In the genomic region with DNA sequence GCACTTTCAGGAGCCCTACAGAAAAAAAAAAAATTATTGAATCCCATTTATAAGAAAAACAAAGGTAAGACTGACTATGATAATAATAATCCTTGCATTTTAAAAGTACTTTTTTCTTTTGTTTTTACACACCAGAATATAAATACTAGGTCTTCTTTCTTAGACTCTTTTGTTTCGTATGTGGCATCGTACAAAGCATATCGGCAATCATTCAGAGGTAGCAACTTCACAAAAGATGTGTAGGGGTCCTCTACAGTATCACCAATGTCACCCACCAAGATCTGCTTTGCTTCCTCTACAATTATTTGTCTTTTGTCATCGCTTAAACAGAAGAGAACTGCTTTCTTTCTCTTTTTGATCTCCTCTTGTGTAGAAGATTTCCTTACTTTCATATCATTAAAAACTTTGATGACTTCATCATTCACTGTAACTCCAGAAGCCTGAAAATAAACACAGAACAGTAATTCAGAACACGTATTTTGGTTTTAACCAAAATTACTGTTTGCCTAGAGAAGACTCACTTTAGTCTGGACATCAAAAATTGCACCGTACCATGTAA, we compare ENCODE assay signal across 8 cellular contexts. TPM values are rescaled to one million over a fixed set of nuclear protein-coding genes. Genes with fewer than 3 reads are reported as not detected.
A peak's percentile ranks its signal among the peaks of the same experiment; 100 is the strongest.
DNase-seq lines count a peak whose midpoint lies in the region; ATAC-seq and TF ChIP-seq lines count a peak whose summit lies in the region.

No MANE protein-coding gene starts in this region.

- no peak overlapping the region for H2BK120ac ChIP-seq in mesenchymal stem cell (ENCODE audit: low read depth, low read length)

- H3K9me3 ChIP-seq in cardiac muscle cell (ENCODE audit: low read depth) (no peaks in the 10 kb centered on the region), mesenchymal stem cell (ENCODE audit: control insufficient read depth, low read length) (no peaks in the 10 kb centered on the region)

- H3K27ac ChIP-seq in cardiac muscle cell: peak overlapping the region; percentile 94
- H3K27ac ChIP-seq in brain microvascular endothelial cell: peak overlapping the region; percentile 94
- peak overlapping the region; percentile 89 for H3K27ac ChIP-seq in mesenchymal stem cell (ENCODE audit: low read length, poor library complexity, severe bottlenecking)
- H3K27ac ChIP-seq in urinary bladder (ENCODE audit: low read depth): peak overlapping the region; percentile 67

- H3K4ac ChIP-seq in mesenchymal stem cell (ENCODE audit: low read depth in 1 of 2, low read length in 2 of 2): no peak overlapping the region

- no peak overlapping the region for H2AK5ac ChIP-seq in mesenchymal stem cell (ENCODE audit: low read length, severe bottlenecking)

- H4K8ac ChIP-seq in mesenchymal stem cell (ENCODE audit: low read length): no peak overlapping the region

- TF ChIP-seq CTCF in cardiac muscle cell (IDR thresholded peaks at IDR 0.05; ENCODE audit: low read depth, low read length) (no peak), brain microvascular endothelial cell (IDR thresholded peaks at IDR 0.05; ENCODE audit: low read depth, low read length, missing control alignments) (no peak)

- peak overlapping the region; percentile 78 for H3K4me2 ChIP-seq in mesenchymal stem cell (ENCODE audit: low read length, poor library complexity, severe bottlenecking)

- no peak overlapping the region for H2AFZ ChIP-seq in mesenchymal stem cell (ENCODE audit: low read depth, low read length)

- intact Hi-C loops in left cardiac atrium (cut with DNase I): loop anchor here in 1 of 2 donors (5.0 kb wide), 1 partner anchor 81 kb away; the partner anchor contains the start of gene SNX6

- H3K4me1 ChIP-seq in cardiac muscle cell (ENCODE audit: low read depth): peaks cover 36% of the 10 kb centered on the region
- H3K4me1 ChIP-seq in mesenchymal stem cell (ENCODE audit: control insufficient read depth, insufficient read depth, low read depth, low read length): no peaks in the 10 kb centered on the region
- peaks cover 2% of the 10 kb centered on the region for H3K4me1 ChIP-seq in urinary bladder (ENCODE audit: insufficient read depth)

- H3K9ac ChIP-seq in mesenchymal stem cell (ENCODE audit: low read length): peak overlapping the region; percentile 98

- H2BK12ac ChIP-seq in mesenchymal stem cell (ENCODE audit: low read length in 2 of 2): no peak overlapping the region

- no peak overlapping the region for H2BK5ac ChIP-seq in mesenchymal stem cell (ENCODE audit: low read depth, low read length, poor library complexity, severe bottlenecking)

- WGBS in mesenchymal stem cell: 71% methylated on average over 6 of the region's 6 CpGs
- 37% methylated on average over 6 of the region's 6 CpGs for WGBS in urinary bladder

- ATAC-seq in left cardiac atrium (no peak), GM18907 (IDR thresholded peaks at IDR 0.05; ENCODE audit: unreplicated experiment) (no peak), GM21576 (IDR thresholded peaks at IDR 0.05; ENCODE audit: unreplicated experiment) (no peak)

- peak overlapping the region; percentile 55 for H3K4me3 ChIP-seq in cardiac muscle cell
- peak overlapping the region; percentile 80 for H3K4me3 ChIP-seq in brain microvascular endothelial cell (ENCODE audit: low read depth, low read length)
- H3K4me3 ChIP-seq in mesenchymal stem cell (ENCODE audit: insufficient read depth in 1 of 2, low read depth in 1 of 2, low read length in 2 of 2): peak overlapping the region in 1 of 2 experiments; percentile 88
- peak overlapping the region; percentile 87 for H3K4me3 ChIP-seq in urinary bladder (ENCODE audit: low read depth, low read length)

- H3K23ac ChIP-seq in mesenchymal stem cell (ENCODE audit: low read length in 2 of 2): no peak overlapping the region

- H3K18ac ChIP-seq in mesenchymal stem cell (ENCODE audit: low read depth in 1 of 2, low read length in 2 of 2): no peak overlapping the region

- H2BK15ac ChIP-seq in mesenchymal stem cell (ENCODE audit: low read depth, poor library complexity, severe bottlenecking): no peak overlapping the region

- no peak for DNase-seq in cardiac muscle cell (ENCODE audit: low read depth in 1 of 2, low spot score in 1 of 2)
- DNase-seq in left cardiac atrium: no peak
- no peak for DNase-seq in brain microvascular endothelial cell
- DNase-seq in mesenchymal stem cell: no peak
- no peak for DNase-seq in NK-92 (lab: John Stamatoyannopoulos, UW; ENCODE audit: unreplicated experiment)

- no peak overlapping the region for H4K91ac ChIP-seq in mesenchymal stem cell (ENCODE audit: low read length)

- no peak overlapping the region for H3K14ac ChIP-seq in mesenchymal stem cell (ENCODE audit: low read length in 2 of 2)

- H3K79me1 ChIP-seq in mesenchymal stem cell (replicated peaks; ENCODE audit: low read length, poor library complexity, severe bottlenecking): peaks cover 1% of the 10 kb centered on the region

- in situ Hi-C loops in brain microvascular endothelial cell (cut with HindIII; ENCODE audit: low pct_ligation_motif_present, low sequenced_read_pairs): no loop called here

- peaks cover 9% of the 10 kb centered on the region for H3K36me3 ChIP-seq in cardiac muscle cell
- peaks cover 10% of the 10 kb centered on the region for H3K36me3 ChIP-seq in brain microvascular endothelial cell (replicated peaks)
- H3K36me3 ChIP-seq in mesenchymal stem cell (ENCODE audit: control insufficient read depth in 1 of 2, insufficient read depth in 2 of 2, low read depth in 1 of 2, low read length in 2 of 2): peaks cover 3 to 28% of the 10 kb centered on the region in 2 experiments
- no peaks in the 10 kb centered on the region for H3K36me3 ChIP-seq in urinary bladder (ENCODE audit: insufficient read depth)

- H3K27me3 ChIP-seq in cardiac muscle cell: no peaks in the 10 kb centered on the region
- H3K27me3 ChIP-seq in brain microvascular endothelial cell (replicated peaks): no peaks in the 10 kb centered on the region
- no peaks in the 10 kb centered on the region for H3K27me3 ChIP-seq in mesenchymal stem cell (ENCODE audit: control insufficient read depth in 1 of 2, insufficient read depth in 1 of 2, low read length in 2 of 2)

RNA-seq across cellular contexts. Expression of gene CFL2, which starts 1.2 kb away (rescaled TPM):
- total RNA-seq in cardiac muscle cell (37.5 and 73.1 TPM in 2 replicates), left cardiac atrium (100 to 1,000 TPM; 340 to 356 TPM), urinary bladder (296 TPM)
- polyA plus RNA-seq in cardiac muscle cell (143 and 186 TPM in 2 replicates), urinary bladder (176 TPM)
- 111 TPM for polyA plus RNA-seq in mesenchymal stem cell (2013, experiment 1 of 2)
- polyA plus RNA-seq in mesenchymal stem cell (2013, experiment 2 of 2): 121 TPM
